ENCODE assay signal across 8 cellular contexts in the genomic region with DNA sequence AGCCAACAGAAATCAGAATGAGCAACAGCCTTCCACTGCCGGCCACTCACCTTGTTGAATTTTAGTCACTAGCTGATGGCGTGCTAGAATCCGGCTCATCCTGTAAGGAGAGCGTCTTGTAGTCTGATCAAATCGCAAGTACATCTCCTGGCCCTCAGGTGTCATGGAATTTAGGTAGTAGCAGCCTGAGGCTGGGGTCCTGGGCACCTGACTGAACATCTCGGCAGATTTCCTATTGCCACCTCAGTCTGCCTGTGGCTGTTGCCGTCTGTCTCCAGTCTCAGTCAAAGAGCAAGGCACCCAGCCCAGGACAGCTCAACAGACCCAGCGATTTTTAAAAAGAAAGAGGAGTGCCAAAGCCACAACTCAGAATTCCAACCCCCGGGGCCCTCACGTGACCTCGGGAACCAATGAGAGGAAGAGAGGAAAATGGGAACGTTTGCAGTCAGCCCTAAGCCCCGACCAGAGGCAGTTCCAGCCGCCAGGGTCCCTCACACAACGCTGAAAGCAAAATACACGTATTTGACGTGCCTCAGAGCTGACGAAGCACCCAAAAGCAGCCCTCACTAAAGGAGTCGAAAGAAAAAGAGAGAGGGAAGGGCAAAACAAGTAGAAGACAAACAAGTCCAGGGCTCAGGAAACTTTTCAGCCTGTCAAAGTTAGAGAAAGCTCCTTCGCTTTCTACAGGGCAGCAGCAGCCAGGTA. TPM values are rescaled to one million over a fixed set of nuclear protein-coding genes. Genes with fewer than 3 reads are reported as not detected.
DNase-seq lines count a peak whose midpoint lies in the region; ATAC-seq and TF ChIP-seq lines count a peak whose summit lies in the region.

A gene with protein sequence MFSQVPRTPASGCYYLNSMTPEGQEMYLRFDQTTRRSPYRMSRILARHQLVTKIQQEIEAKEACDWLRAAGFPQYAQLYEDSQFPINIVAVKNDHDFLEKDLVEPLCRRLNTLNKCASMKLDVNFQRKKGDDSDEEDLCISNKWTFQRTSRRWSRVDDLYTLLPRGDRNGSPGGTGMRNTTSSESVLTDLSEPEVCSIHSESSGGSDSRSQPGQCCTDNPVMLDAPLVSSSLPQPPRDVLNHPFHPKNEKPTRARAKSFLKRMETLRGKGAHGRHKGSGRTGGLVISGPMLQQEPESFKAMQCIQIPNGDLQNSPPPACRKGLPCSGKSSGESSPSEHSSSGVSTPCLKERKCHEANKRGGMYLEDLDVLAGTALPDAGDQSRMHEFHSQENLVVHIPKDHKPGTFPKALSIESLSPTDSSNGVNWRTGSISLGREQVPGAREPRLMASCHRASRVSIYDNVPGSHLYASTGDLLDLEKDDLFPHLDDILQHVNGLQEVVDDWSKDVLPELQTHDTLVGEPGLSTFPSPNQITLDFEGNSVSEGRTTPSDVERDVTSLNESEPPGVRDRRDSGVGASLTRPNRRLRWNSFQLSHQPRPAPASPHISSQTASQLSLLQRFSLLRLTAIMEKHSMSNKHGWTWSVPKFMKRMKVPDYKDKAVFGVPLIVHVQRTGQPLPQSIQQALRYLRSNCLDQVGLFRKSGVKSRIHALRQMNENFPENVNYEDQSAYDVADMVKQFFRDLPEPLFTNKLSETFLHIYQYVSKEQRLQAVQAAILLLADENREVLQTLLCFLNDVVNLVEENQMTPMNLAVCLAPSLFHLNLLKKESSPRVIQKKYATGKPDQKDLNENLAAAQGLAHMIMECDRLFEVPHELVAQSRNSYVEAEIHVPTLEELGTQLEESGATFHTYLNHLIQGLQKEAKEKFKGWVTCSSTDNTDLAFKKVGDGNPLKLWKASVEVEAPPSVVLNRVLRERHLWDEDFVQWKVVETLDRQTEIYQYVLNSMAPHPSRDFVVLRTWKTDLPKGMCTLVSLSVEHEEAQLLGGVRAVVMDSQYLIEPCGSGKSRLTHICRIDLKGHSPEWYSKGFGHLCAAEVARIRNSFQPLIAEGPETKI (minus strand): TSS at position 336 of the 705 bp plus-strand sequence. CDS start 117 bp downstream, at position 219.

- ATAC-seq in GM21576 (IDR thresholded peaks at IDR 0.05; ENCODE audit: unreplicated experiment) (peak; percentile 56), activated B cell treated with CpG ODN at 0.5 μM for 24 hours (ENCODE audit: low read depth) (peak; percentile 37)

- H3K27me3 Mint-ChIP-seq in activated B cell treated with CpG ODN at 0.5 μM for 24 hours: peaks cover 25% of the 10 kb centered on the region
- no peaks in the 10 kb centered on the region for H3K27me3 Mint-ChIP-seq in mesothelial cell of epicardium (ENCODE audit: low read depth)

- H3K4me3 ChIP-seq in esophagus muscularis mucosa: peak within 1 kb of the TSS; percentile 68 to 77 (median 72)

- intact Hi-C loops in activated B cell treated with CpG ODN at 0.5 μM for 24 hours (cut with micrococcal nuclease) (loop anchor here (5.0 kb wide), 1 partner anchor 437 kb away; no protein-coding TSS in a partner anchor), esophagus muscularis mucosa (cut with DNase I) (loop anchor here (5.0 kb wide), 2 partner anchors 58 to 62 kb away; no protein-coding TSS in a partner anchor)

- DNase-seq in NCI-H2171 treated with DMSO at 0.1 percent for 48 hours (lab: John Stamatoyannopoulos, UW) (peak; percentile 12), NCI-H2171 (lab: John Stamatoyannopoulos, UW) (no peak), activated B cell treated with CpG ODN at 0.5 μM for 24 hours (no peak), esophagus muscularis mucosa (ENCODE audit: extremely low spot score) (peak; percentile 99), mesothelial cell of epicardium (ENCODE audit: low spot score in 2 of 2, unreplicated experiment in 2 of 2) (peak; percentile 81 to 91)

- CTCF ChIA-PET in activated B cell treated with CpG ODN at 0.5 μM for 24 hours (lab: Charles Lee): no interaction called here

- TF ChIP-seq EP300 in Ishikawa (IDR thresholded peaks at IDR 0.05; ENCODE audit: borderline replicate concordance): no peak
- no peak for TF ChIP-seq EP300 in esophagus muscularis mucosa (IDR thresholded peaks at IDR 0.05)

- H3K27ac Mint-ChIP-seq in activated B cell treated with CpG ODN at 0.5 μM for 24 hours (no peak within 1 kb of the TSS), mesothelial cell of epicardium (peak within 1 kb of the TSS; percentile 97)

- peak; percentile 24; the same call in 1 of the 2 replicates for TF ChIP-seq RAD21 in Ishikawa (IDR thresholded peaks at IDR 0.05; ENCODE audit: low read depth)

- H3K36me3 Mint-ChIP-seq in activated B cell treated with CpG ODN at 0.5 μM for 24 hours (ENCODE audit: low read depth) (no peaks in the 10 kb centered on the region), mesothelial cell of epicardium (no peaks in the 10 kb centered on the region)

- peaks cover 40 to 74% (median 63%) of the 10 kb centered on the region in 4 donors for H3K4me1 ChIP-seq in esophagus muscularis mucosa

- H3K27me3 ChIP-seq in esophagus muscularis mucosa: no peaks in the 10 kb centered on the region

- no peaks in the 10 kb centered on the region for H3K36me3 ChIP-seq in esophagus muscularis mucosa

- H3K27ac ChIP-seq in esophagus muscularis mucosa (replicated peaks in 1 of 4) (peak within 1 kb of the TSS; percentile 91 to 94 (median 92)), temporal lobe (ENCODE audit: low read depth, low read length) (peak within 1 kb of the TSS; percentile 81)

- H3K4me3 Mint-ChIP-seq in activated B cell treated with CpG ODN at 0.5 μM for 24 hours (peak within 1 kb of the TSS; percentile 82), mesothelial cell of epicardium (peak within 1 kb of the TSS; percentile 84)

- WGBS in esophagus muscularis mucosa: 1% methylated on average over 19 of the region's 20 CpGs

- TF ChIP-seq CTCF in activated B cell treated with CpG ODN at 0.5 μM for 24 hours (IDR thresholded peaks at IDR 0.05) (no peak), esophagus muscularis mucosa (IDR thresholded peaks at IDR 0.05) (peak in 2 of 3 experiments; percentile 53 to 56), mesothelial cell of epicardium (IDR thresholded peaks at IDR 0.05; ENCODE audit: unreplicated experiment) (no peak)

- POLR2A ChIA-PET in activated B cell treated with CpG ODN at 0.5 μM for 24 hours (lab: Charles Lee): no interaction called here

- peak; percentile 83 for TF ChIP-seq POLR2A in esophagus muscularis mucosa (IDR thresholded peaks at IDR 0.05; ENCODE audit: low read depth)

- no peaks in the 10 kb centered on the region for H3K9me3 ChIP-seq in esophagus muscularis mucosa

- H3K4me1 Mint-ChIP-seq in activated B cell treated with CpG ODN at 0.5 μM for 24 hours (peaks cover 17% of the 10 kb centered on the region), mesothelial cell of epicardium (peaks cover 57% of the 10 kb centered on the region)

- H3K9me3 Mint-ChIP-seq in activated B cell treated with CpG ODN at 0.5 μM for 24 hours (no peaks in the 10 kb centered on the region), mesothelial cell of epicardium (no peaks in the 10 kb centered on the region)

TF ChIP-seq in Ishikawa, 13 proteins besides CTCF, POLR2A, EP300 and RAD21 (continues in another document):
- TF ChIP-seq, protein P1, sequence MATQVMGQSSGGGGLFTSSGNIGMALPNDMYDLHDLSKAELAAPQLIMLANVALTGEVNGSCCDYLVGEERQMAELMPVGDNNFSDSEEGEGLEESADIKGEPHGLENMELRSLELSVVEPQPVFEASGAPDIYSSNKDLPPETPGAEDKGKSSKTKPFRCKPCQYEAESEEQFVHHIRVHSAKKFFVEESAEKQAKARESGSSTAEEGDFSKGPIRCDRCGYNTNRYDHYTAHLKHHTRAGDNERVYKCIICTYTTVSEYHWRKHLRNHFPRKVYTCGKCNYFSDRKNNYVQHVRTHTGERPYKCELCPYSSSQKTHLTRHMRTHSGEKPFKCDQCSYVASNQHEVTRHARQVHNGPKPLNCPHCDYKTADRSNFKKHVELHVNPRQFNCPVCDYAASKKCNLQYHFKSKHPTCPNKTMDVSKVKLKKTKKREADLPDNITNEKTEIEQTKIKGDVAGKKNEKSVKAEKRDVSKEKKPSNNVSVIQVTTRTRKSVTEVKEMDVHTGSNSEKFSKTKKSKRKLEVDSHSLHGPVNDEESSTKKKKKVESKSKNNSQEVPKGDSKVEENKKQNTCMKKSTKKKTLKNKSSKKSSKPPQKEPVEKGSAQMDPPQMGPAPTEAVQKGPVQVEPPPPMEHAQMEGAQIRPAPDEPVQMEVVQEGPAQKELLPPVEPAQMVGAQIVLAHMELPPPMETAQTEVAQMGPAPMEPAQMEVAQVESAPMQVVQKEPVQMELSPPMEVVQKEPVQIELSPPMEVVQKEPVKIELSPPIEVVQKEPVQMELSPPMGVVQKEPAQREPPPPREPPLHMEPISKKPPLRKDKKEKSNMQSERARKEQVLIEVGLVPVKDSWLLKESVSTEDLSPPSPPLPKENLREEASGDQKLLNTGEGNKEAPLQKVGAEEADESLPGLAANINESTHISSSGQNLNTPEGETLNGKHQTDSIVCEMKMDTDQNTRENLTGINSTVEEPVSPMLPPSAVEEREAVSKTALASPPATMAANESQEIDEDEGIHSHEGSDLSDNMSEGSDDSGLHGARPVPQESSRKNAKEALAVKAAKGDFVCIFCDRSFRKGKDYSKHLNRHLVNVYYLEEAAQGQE (IDR thresholded peaks at IDR 0.05; ENCODE audit: low read depth): no peak
- TF ChIP-seq CREB1 (IDR thresholded peaks at IDR 0.05; ENCODE audit: low read depth) (no peak), YY1 (IDR thresholded peaks at IDR 0.05; ENCODE audit: low read depth) (no peak), TAF1 (IDR thresholded peaks at IDR 0.05; ENCODE audit: low read depth) (0 out of 2 replicates have a peak, but pooled peaks have one; percentile 44), TEAD4 (IDR thresholded peaks at IDR 0.05) (peak; percentile 46; the same call in 1 of the 2 replicates), TCF12 (IDR thresholded peaks at IDR 0.05; ENCODE audit: low read depth) (no peak), FOXM1 (IDR thresholded peaks at IDR 0.05; ENCODE audit: borderline replicate concordance, low read depth) (peak; percentile 79), EGR1 (IDR thresholded peaks at IDR 0.05) (no peak), ZBTB7A (IDR thresholded peaks at IDR 0.05; ENCODE audit: low read depth) (no peak)
- TF ChIP-seq, protein P2, sequence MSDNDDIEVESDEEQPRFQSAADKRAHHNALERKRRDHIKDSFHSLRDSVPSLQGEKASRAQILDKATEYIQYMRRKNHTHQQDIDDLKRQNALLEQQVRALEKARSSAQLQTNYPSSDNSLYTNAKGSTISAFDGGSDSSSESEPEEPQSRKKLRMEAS (IDR thresholded peaks at IDR 0.05): peak; percentile 50; the same call in 1 of the 2 replicates
- TF ChIP-seq, protein P3, sequence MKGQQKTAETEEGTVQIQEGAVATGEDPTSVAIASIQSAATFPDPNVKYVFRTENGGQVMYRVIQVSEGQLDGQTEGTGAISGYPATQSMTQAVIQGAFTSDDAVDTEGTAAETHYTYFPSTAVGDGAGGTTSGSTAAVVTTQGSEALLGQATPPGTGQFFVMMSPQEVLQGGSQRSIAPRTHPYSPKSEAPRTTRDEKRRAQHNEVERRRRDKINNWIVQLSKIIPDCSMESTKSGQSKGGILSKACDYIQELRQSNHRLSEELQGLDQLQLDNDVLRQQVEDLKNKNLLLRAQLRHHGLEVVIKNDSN (IDR thresholded peaks at IDR 0.05): peak; percentile 98

RNA-seq across cellular contexts. Expression of the gene that starts here (rescaled TPM):
- total RNA-seq in activated B cell treated with CpG ODN at 0.5 μM for 24 hours: 0.07 and 0.13 TPM in 2 replicates
- total RNA-seq in esophagus muscularis mucosa: 10 to 100 TPM; 44.9 to 59.2 (median 56.2) TPM
- 21.3 to 24.5 TPM (median 23.0 TPM) in 3 replicates for total RNA-seq in mesothelial cell of epicardium
- 7.1 TPM for total RNA-seq in temporal lobe

Comparison
In these comparisons a context has a peak if more than half of its experiments do, and no peak if none do; other contexts are left out.
1. DNase-seq: peak in NCI-H2171 treated with DMSO at 0.1 percent for 48 hours (single experiment), esophagus muscularis mucosa (single experiment) and mesothelial cell of epicardium (2 of 2); none in NCI-H2171 (single experiment) and activated B cell treated with CpG ODN at 0.5 μM for 24 hours (single experiment).
2. Peak in ATAC-seq in activated B cell treated with CpG ODN at 0.5 μM for 24 hours; RNA of the gene not detected or under 1 TPM.
3. CTCF ChIP-seq: peak in esophagus muscularis mucosa (2 of 3); none in activated B cell treated with CpG ODN at 0.5 μM for 24 hours (single experiment) and mesothelial cell of epicardium (single experiment).